In genomic region chr9:88016286-88016685, GRCh38 we compare ENCODE assay signal across 2 cellular contexts. TPM values are rescaled to one million over a fixed set of nuclear protein-coding genes. Genes with fewer than 3 reads are reported as not detected.
A peak's percentile ranks its signal among the peaks of the same experiment; 100 is the strongest.
DNase-seq lines count a peak whose midpoint lies in the region.
"Not testable (repeated sequence)": the region's sequence is repeated elsewhere in the genome, so short reads cannot be mapped to it uniquely, and the experiment has no call there.

No MANE protein-coding gene starts in this region.

- not testable (repeated sequence) for H4K8ac ChIP-seq in trophoblast cell (ENCODE audit: low read depth, low read length)

- not testable (repeated sequence) for H3K9me3 ChIP-seq in trophoblast cell (ENCODE audit: insufficient read depth, low read depth, low read length)

- not testable (repeated sequence) for H2AFZ ChIP-seq in trophoblast cell (ENCODE audit: insufficient read depth, low read length, poor library complexity)

- H3K36me3 ChIP-seq in trophoblast cell (ENCODE audit: control insufficient read depth in 1 of 2, insufficient read depth in 2 of 2, low read length in 2 of 2) = not testable (repeated sequence)

- no CpG with 5 or more reads among the region's 10 CpGs for WGBS in trophoblast cell (ENCODE audit: extremely low coverage, insufficient coverage, insufficient read length)

- H2BK5ac ChIP-seq in trophoblast cell (ENCODE audit: low read depth, low read length, poor library complexity) = not testable (repeated sequence)

- not testable (repeated sequence) for H3K4me1 ChIP-seq in trophoblast cell (ENCODE audit: control insufficient read depth in 1 of 2, insufficient read depth in 2 of 2, low read length in 2 of 2)

- H4K91ac ChIP-seq in trophoblast cell (ENCODE audit: low read depth, low read length) = not testable (repeated sequence)

- H3K79me1 ChIP-seq in trophoblast cell (ENCODE audit: low read length) = not testable (repeated sequence)

- not testable (repeated sequence) for H3K9ac ChIP-seq in trophoblast cell (ENCODE audit: low read length)

- H3K23ac ChIP-seq in trophoblast cell (ENCODE audit: low read length) = not testable (repeated sequence)

- not testable (repeated sequence) for H3K18ac ChIP-seq in trophoblast cell (ENCODE audit: low read length)

- not testable (repeated sequence) for H3K79me2 ChIP-seq in trophoblast cell (ENCODE audit: control insufficient read depth, insufficient read depth, low read length, poor library complexity)

- peak; percentile 1 for DNase-seq in dedifferentiated amniotic fluid mesenchymal stem cell (ENCODE audit: extremely low spot score)
- peak; percentile 79 to 93 for DNase-seq in trophoblast cell

- not testable (repeated sequence) for H3K27ac ChIP-seq in trophoblast cell (ENCODE audit: low read depth, low read length)

- H2BK120ac ChIP-seq in trophoblast cell (ENCODE audit: insufficient read depth, low read length, poor library complexity) = not testable (repeated sequence)

- H2AK5ac ChIP-seq in trophoblast cell (ENCODE audit: low read length) = not testable (repeated sequence)

- H3K4me3 ChIP-seq in trophoblast cell (ENCODE audit: low read depth, low read length) = not testable (repeated sequence)

- H2BK12ac ChIP-seq in trophoblast cell (ENCODE audit: low read length) = not testable (repeated sequence)

- H3K14ac ChIP-seq in trophoblast cell (ENCODE audit: low read length) = not testable (repeated sequence)

- not testable (repeated sequence) for H3K4ac ChIP-seq in trophoblast cell (ENCODE audit: low read depth, low read length)

- H4K12ac ChIP-seq in trophoblast cell (ENCODE audit: low read depth, low read length) = not testable (repeated sequence)

- not testable (repeated sequence) for H3K4me2 ChIP-seq in trophoblast cell (ENCODE audit: low read length)

- H3K27me3 ChIP-seq in trophoblast cell (ENCODE audit: insufficient read depth, low read length) = not testable (repeated sequence)

RNA-seq across cellular contexts. Expression of gene CDK20, which starts 42.0 kb away (rescaled TPM):
- 2.0 and 2.1 TPM in 2 replicates for polyA plus RNA-seq in trophoblast cell (2013)
